In the genomic region with DNA sequence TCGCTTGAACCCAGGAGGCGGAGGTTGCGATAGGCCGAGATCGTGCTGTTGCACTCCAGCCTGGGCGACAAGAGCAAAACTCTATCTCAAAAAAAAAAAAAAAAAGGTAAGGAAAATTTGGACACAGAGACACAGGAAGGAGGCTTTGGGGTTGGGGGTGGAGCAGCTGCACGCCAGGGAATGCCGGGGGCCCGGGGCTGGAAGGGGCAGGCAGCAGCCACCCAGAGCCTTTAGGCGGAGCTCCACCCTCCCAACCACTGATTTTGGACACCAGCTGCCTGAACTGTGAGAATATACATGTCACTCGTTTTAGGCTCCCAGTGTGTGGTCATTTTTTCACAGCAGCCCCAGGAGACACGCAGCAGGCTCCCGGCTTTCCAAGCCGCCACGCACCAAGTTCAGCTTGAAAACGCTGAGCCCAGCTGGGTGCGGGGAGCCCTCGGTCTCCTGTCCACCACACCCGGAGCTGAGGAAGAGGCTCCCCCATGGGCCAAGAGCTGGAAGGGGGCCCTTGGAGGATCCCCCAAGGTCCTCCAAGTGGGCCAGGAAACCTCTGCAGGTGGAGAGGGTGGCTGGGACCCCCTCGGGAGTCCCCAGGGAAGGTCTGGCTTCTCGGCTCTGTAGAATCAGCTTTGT, we compare ENCODE assay signal across 17 cellular contexts. TPM values are rescaled to one million over a fixed set of nuclear protein-coding genes. Genes with fewer than 3 reads are reported as not detected.
DNase-seq lines count a peak whose midpoint lies in the region; ATAC-seq, FAIRE-seq and TF ChIP-seq lines count a peak whose summit lies in the region.
"Had no signal": no experiment of that assay in that cellular context is flagged by ENCODE, and none has a peak within 500 bp of the region (broad histone marks: within the 10 kb centered on the region; RNA-seq: fewer than 3 reads in every experiment).

No MANE protein-coding gene starts in this region.

- H3K27me3 ChIP-seq in PC-3 (ENCODE audit: low read length) (no peaks in the 10 kb centered on the region), H1 (replicated peaks in 1 of 4; ENCODE audit: control insufficient read depth in 3 of 4, extremely low read depth in 1 of 4, insufficient read depth in 3 of 4, low read length in 3 of 4) (no peaks in the 10 kb centered on the region), smooth muscle cell (ENCODE audit: low read depth) (no peaks in the 10 kb centered on the region), pancreas (no peaks in the 10 kb centered on the region)
- H3K27me3 ChIP-seq: upper lobe of left lung had no signal

- no peaks in the 10 kb centered on the region for H3K36me3 ChIP-seq in PC-3 (ENCODE audit: low read depth, low read length)
- H3K36me3 ChIP-seq in H1 (ENCODE audit: control insufficient read depth in 2 of 4, insufficient read depth in 4 of 4, low read length in 3 of 4): no peaks in the 10 kb centered on the region
- no peaks in the 10 kb centered on the region for H3K36me3 ChIP-seq in smooth muscle cell (ENCODE audit: low read depth)
- H3K36me3 ChIP-seq in pancreas: no peaks in the 10 kb centered on the region
- H3K36me3 ChIP-seq: upper lobe of left lung had no signal

- H4K20me1 ChIP-seq in PC-3 (ENCODE audit: low read length) (no peaks in the 10 kb centered on the region), H1 (replicated peaks in 1 of 2; ENCODE audit: control insufficient read depth in 1 of 2, insufficient read depth in 2 of 2, low read length in 2 of 2) (no peaks in the 10 kb centered on the region), smooth muscle cell (ENCODE audit: low read depth) (no peaks in the 10 kb centered on the region)

- BruUV-seq in PC-3 (replicated peaks; lab: Mats Ljungman, UMichigan): no TSS peak

- no peak overlapping the region for H3K27ac Mint-ChIP-seq in activated T-cell treated with anti-CD3 and anti-CD28 coated beads, Interleukin-2, amount 50 U/mL, for 24 hours

- H3K23ac ChIP-seq in H1 (ENCODE audit: insufficient read length): no peak overlapping the region

- H3K4me3 ChIP-seq in PC-3 (ENCODE audit: low read length): peak overlapping the region; percentile 75; the same call in 1 of the 2 replicates
- H3K4me3 ChIP-seq in H1 (ENCODE audit: extremely low read depth in 1 of 4, insufficient read depth in 2 of 4, low read depth in 3 of 4, low read length in 4 of 4): no peak overlapping the region
- no peak overlapping the region for H3K4me3 ChIP-seq in smooth muscle cell
- H3K4me3 ChIP-seq in pancreas: no peak overlapping the region

- no peak for TF ChIP-seq EP300 in H1 (IDR thresholded peaks at IDR 0.05; ENCODE audit: borderline replicate concordance in 1 of 2, low read depth in 2 of 2, low read length in 2 of 2)

- H3K4ac ChIP-seq in H1 (replicated peaks; ENCODE audit: insufficient read length, low read depth, low read length): no peak overlapping the region

- H2AFZ ChIP-seq in PC-3 (ENCODE audit: low read length) (no peak overlapping the region), H1 (ENCODE audit: low read length) (no peak overlapping the region), smooth muscle cell (ENCODE audit: low read depth) (no peak overlapping the region)

- no peak for DNase-seq in activated T-cell treated with anti-CD3 and anti-CD28 coated beads, Interleukin-2, amount 50 U/mL, for 24 hours
- no peak for DNase-seq in activated T-cell treated with anti-CD3 and anti-CD28 coated beads, Interleukin-2, amount 50 U/mL, for 1 hour
- DNase-seq in PC-3: no peak
- DNase-seq in H1 (ENCODE audit: low read depth in 1 of 2, low spot score in 2 of 2): no peak
- no peak for DNase-seq in smooth muscle cell (lab: John Stamatoyannopoulos, UW; ENCODE audit: unreplicated experiment)
- no peak for DNase-seq in ureter (ENCODE audit: low spot score)
- no peak for DNase-seq in pancreas
- DNase-seq: amniotic stem cell; H7; NCI-H2107; stimulated activated CD4-positive, alpha-beta T cell treated with anti-CD3 and anti-CD28 coated beads, Interleukin-4, amount 100 ng/mL, for 4 hours had no signal

- H2BK120ac ChIP-seq in H1 (replicated peaks; ENCODE audit: low read depth, low read length): no peak overlapping the region

- peak overlapping the region; percentile 71 for H4K8ac ChIP-seq in H1 (ENCODE audit: extremely low read depth, insufficient read depth, low read length)

- no peak for TF ChIP-seq POLR2A in H1 (IDR thresholded peaks at IDR 0.05; ENCODE audit: control extremely low read depth in 1 of 2, low read depth in 2 of 2, low read length in 2 of 2)

- H3K18ac ChIP-seq in H1 (ENCODE audit: extremely low read depth, low read length): no peak overlapping the region

- no peaks in the 10 kb centered on the region; the same call in 1 of the 2 replicates for H3K79me1 ChIP-seq in H1 (ENCODE audit: low read depth, low read length)

- H3K56ac ChIP-seq in H1 (replicated peaks; ENCODE audit: insufficient read length, low read depth, low read length): no peak overlapping the region

- peaks cover 26% of the 10 kb centered on the region for H3K4me1 Mint-ChIP-seq in activated T-cell treated with anti-CD3 and anti-CD28 coated beads, Interleukin-2, amount 50 U/mL, for 24 hours (ENCODE audit: low read depth)

- no peaks in the 10 kb centered on the region for H3K27me3 Mint-ChIP-seq in activated T-cell treated with anti-CD3 and anti-CD28 coated beads, Interleukin-2, amount 50 U/mL, for 24 hours
- H3K27me3 Mint-ChIP-seq: IgD-negative memory B cell, memory B cell had no signal

- H3K4me2 ChIP-seq in PC-3 (ENCODE audit: low read length): peak overlapping the region; percentile 89
- no peak overlapping the region for H3K4me2 ChIP-seq in H1 (ENCODE audit: insufficient read depth in 1 of 2, low read depth in 2 of 2, low read length in 2 of 2)
- peak overlapping the region; percentile 92 for H3K4me2 ChIP-seq in smooth muscle cell

- H3K9me3 ChIP-seq in PC-3 (ENCODE audit: low read length) (no peaks in the 10 kb centered on the region), H1 (ENCODE audit: insufficient read depth in 2 of 2, low read depth in 1 of 2, low read length in 1 of 2) (no peaks in the 10 kb centered on the region), smooth muscle cell (replicated peaks; ENCODE audit: low read depth) (no peaks in the 10 kb centered on the region), pancreas (no peaks in the 10 kb centered on the region)
- H3K9me3 ChIP-seq: upper lobe of left lung had no signal

- POLR2A ChIA-PET in PC-3 (lab: Charles Lee; ENCODE audit: unreplicated experiment) (interaction anchor here (0.6 to 0.7 kb wide), 2 partner anchors 27 to 191 kb away, joined by 3 to 7 read pairs; partner anchors contain the start of gene MORN1), H1 (lab: Charles Lee; ENCODE audit: partially characterized antibody) (interaction anchor here (0.9 to 1.2 kb wide), 3 partner anchors 40 to 202 kb away, joined by 3 to 4 read pairs (median 3); no protein-coding TSS in a partner anchor)

- H3K4me1 ChIP-seq in PC-3 (ENCODE audit: insufficient read depth, low read length) (peaks cover 32% of the 10 kb centered on the region), H1 (replicated peaks in 1 of 4; ENCODE audit: control insufficient read depth in 3 of 4, insufficient read depth in 4 of 4, low read length in 3 of 4) (peaks cover 0 to 14% (median 8%) of the 10 kb centered on the region in 4 experiments; a peak in 6 of 7 replicates), smooth muscle cell (ENCODE audit: low read depth) (peaks cover 8% of the 10 kb centered on the region), pancreas (peaks cover 8 to 25% (median 12%) of the 10 kb centered on the region in 3 donors)

- no peaks in the 10 kb centered on the region for H3K36me3 Mint-ChIP-seq in activated T-cell treated with anti-CD3 and anti-CD28 coated beads, Interleukin-2, amount 50 U/mL, for 24 hours (ENCODE audit: low read depth)
- H3K36me3 Mint-ChIP-seq: IgD-negative memory B cell, memory B cell, WTC11 had no signal

- no peak overlapping the region for H2BK5ac ChIP-seq in H1 (ENCODE audit: low read depth, low read length)

- no peak overlapping the region for H2BK12ac ChIP-seq in H1 (ENCODE audit: low read depth, low read length)

- H2BK15ac ChIP-seq in H1 (ENCODE audit: low read length): 0 out of 2 replicates have a peak overlapping the region, but pooled peaks have one; percentile 29

- H3K14ac ChIP-seq in H1 (ENCODE audit: insufficient read length): no peak overlapping the region

- H3K4me3 Mint-ChIP-seq in activated T-cell treated with anti-CD3 and anti-CD28 coated beads, Interleukin-2, amount 50 U/mL, for 24 hours: peak overlapping the region; percentile 90

- H3F3A ChIP-seq in PC-3 (ENCODE audit: low read length, unreplicated experiment) (no peaks in the 10 kb centered on the region), smooth muscle cell (ENCODE audit: low read depth) (no peaks in the 10 kb centered on the region)

- no peak for FAIRE-seq in H1 (lab: Jason Lieb, UNC)
- FAIRE-seq in pancreas (lab: Jason Lieb, UNC): no peak
- FAIRE-seq: G401.6 had no signal

- no peak overlapping the region for H4K5ac ChIP-seq in H1 (ENCODE audit: insufficient read length, low read depth, low read length)

- H2BK20ac ChIP-seq in H1 (ENCODE audit: low read length): no peak overlapping the region

- H2AK5ac ChIP-seq in H1 (ENCODE audit: low read depth, low read length): no peak overlapping the region

- peaks cover 6% of the 10 kb centered on the region for H3K23me2 ChIP-seq in H1 (ENCODE audit: low read depth, low read length)

- CTCF ChIA-PET in PC-3 (lab: Charles Lee): interaction anchor here (1.1 to 1.4 kb wide), 2 partner anchors 8 to 181 kb away, joined by 5 to 27 read pairs; no protein-coding TSS in a partner anchor
- CTCF ChIA-PET in H1 (lab: Charles Lee; ENCODE audit: partially characterized antibody): interaction anchor here (0.6 to 14.1 kb wide), 6 partner anchors 21 to 207 kb away, joined by 3 to 154 read pairs (median 6); no protein-coding TSS in a partner anchor

- H3K27ac ChIP-seq in PC-3 (ENCODE audit: low read length) (no peak overlapping the region), H1 (ENCODE audit: low read depth, low read length) (no peak overlapping the region), smooth muscle cell (ENCODE audit: low read depth) (no peak overlapping the region), pancreas (no peak overlapping the region)

- H3K9ac ChIP-seq in PC-3 (ENCODE audit: low read length): no peak overlapping the region
- no peak overlapping the region for H3K9ac ChIP-seq in H1 (replicated peaks in 1 of 4; ENCODE audit: extremely low read depth in 1 of 4, low read depth in 3 of 4, low read length in 3 of 4)
- no peak overlapping the region for H3K9ac ChIP-seq in smooth muscle cell (ENCODE audit: low read depth)

- ATAC-seq in PC-3 (no peak), pancreas (no peak)
- ATAC-seq in activated CD4-positive, CD25-positive, alpha-beta regulatory T cell treated with anti-CD3 and anti-CD28 coated beads, Interleukin-2, amount 50 U/mL, for 24 hours: no peak

- TF ChIP-seq CTCF in PC-3 (conservative IDR thresholded peaks at IDR 0.05; ENCODE audit: low read depth, low read length) (no peak), H1 (IDR thresholded peaks at IDR 0.05; ENCODE audit: control extremely low read depth in 1 of 3, insufficient read depth in 1 of 3, low read depth in 1 of 3, low read length in 3 of 3) (no peak), smooth muscle cell (IDR thresholded peaks at IDR 0.05; ENCODE audit: borderline replicate concordance, insufficient read depth, poor library complexity, severe bottlenecking) (no peak), pancreas (IDR thresholded peaks at IDR 0.05) (no peak)

- H3K9me2 ChIP-seq in PC-3 (replicated peaks; ENCODE audit: low read length): no peaks in the 10 kb centered on the region

- no peak overlapping the region for H4K91ac ChIP-seq in H1 (replicated peaks; ENCODE audit: insufficient read length, low read length)

- 91% methylated on average over 20 of the region's 21 CpGs; no CpG with 5 or more reads in 1 of the 2 experiments for WGBS in H1 (ENCODE audit: extremely low coverage in 1 of 2, insufficient coverage in 1 of 2, insufficient read length in 1 of 2, insufficient replicate concordance in 2 of 2, low coverage in 1 of 2, low lambda C conversion rate in 2 of 2, missing lambda C conversion rate in 1 of 2), 2 experiments
- WGBS in smooth muscle cell (ENCODE audit: low lambda C conversion rate): 83% methylated on average over 21 of the region's 21 CpGs
- 75% methylated on average over 21 of the region's 21 CpGs for WGBS in pancreas, 2 donors

- intact Hi-C loops in PC-3 (cut with micrococcal nuclease): no loop called here
- intact Hi-C loops in pancreas (cut with DNase I): no loop called here

- no peaks in the 10 kb centered on the region for H3K9me3 Mint-ChIP-seq in activated T-cell treated with anti-CD3 and anti-CD28 coated beads, Interleukin-2, amount 50 U/mL, for 24 hours
- H3K9me3 Mint-ChIP-seq: IgD-negative memory B cell, memory B cell, WTC11 had no signal

- TF ChIP-seq RAD21 in H1 (IDR thresholded peaks at IDR 0.05 in 1 of 2, conservative IDR thresholded peaks at IDR 0.05 in 1 of 2; ENCODE audit: low read depth in 2 of 2, low read length in 2 of 2): no peak

- H3K79me2 ChIP-seq in PC-3 (ENCODE audit: low read length): peaks cover 13% of the 10 kb centered on the region
- no peaks in the 10 kb centered on the region for H3K79me2 ChIP-seq in H1 (ENCODE audit: control insufficient read depth in 1 of 2, insufficient read depth in 2 of 2, low read length in 2 of 2)
- H3K79me2 ChIP-seq in smooth muscle cell (ENCODE audit: low read depth): peaks cover 14% of the 10 kb centered on the region

RNA-seq across cellular contexts. Expression of gene FAAP20, which starts 5.9 kb away (rescaled TPM):
- 114 and 148 TPM in 2 replicates for total RNA-seq in PC-3 (2014; rRNA removed)
- 99.8 and 103 TPM in 2 replicates for total RNA-seq in H1 (2021; fragmentation: NEBNext Ultra II Directional; extraction: Animal tissue kit (Norgen Biotek cat#: 25700))
- polyA plus RNA-seq in H1 (2011; rRNA removed): 58.4 and 106 TPM in 2 replicates
- 49.4 TPM for polyA plus RNA-seq in H1 (2011; cell fraction: cytosol; rRNA removed)
- polyA plus RNA-seq in H1 (2011; cell fraction: nucleus; rRNA removed): 69.8 TPM
- 51.1 to 69.6 TPM (median 60.7 TPM) in 4 replicates for polyA plus RNA-seq in H1 (2012, experiment 1 of 2)
- polyA plus RNA-seq in H1 (2012, experiment 2 of 2): 65.5 TPM
- 95.7 TPM for polyA plus RNA-seq in H1 (2013, experiment 1 of 2)
- polyA plus RNA-seq in H1 (2013, experiment 2 of 2): 90.2 TPM
- polyA minus RNA-seq in H1 (2011; rRNA and poly(A)+ RNA removed): 5.5 and 6.4 TPM in 2 replicates
- 32.8 TPM for polyA minus RNA-seq in H1 (2011; cell fraction: cytosol; rRNA and poly(A)+ RNA removed)
- polyA minus RNA-seq in H1 (2011; cell fraction: nucleus; rRNA and poly(A)+ RNA removed): 18.1 TPM
- total RNA-seq in smooth muscle cell: 33.1 and 39.8 TPM in 2 replicates
- 152 and 162 TPM in 2 replicates for polyA plus RNA-seq in smooth muscle cell
- total RNA-seq in ureter: 52.3 TPM
- 10 to 100 TPM; 17.2 to 35.9 (median 22.3) TPM for total RNA-seq in pancreas
- 10 to 100 TPM; 56.1 to 75.6 TPM for polyA plus RNA-seq in pancreas

RNA-seq across cellular contexts. Expression of gene SKI, which starts 27.7 kb away (rescaled TPM):
- 28.3 and 61.7 TPM in 2 replicates for total RNA-seq in PC-3 (2014; rRNA removed)
- total RNA-seq in H1 (2021; fragmentation: NEBNext Ultra II Directional; extraction: Animal tissue kit (Norgen Biotek cat#: 25700)): 80.2 and 87.6 TPM in 2 replicates
- polyA plus RNA-seq in H1 (2011; rRNA removed): 8.3 and 14.5 TPM in 2 replicates
- 8.6 TPM for polyA plus RNA-seq in H1 (2011; cell fraction: cytosol; rRNA removed)
- 19.2 TPM for polyA plus RNA-seq in H1 (2011; cell fraction: nucleus; rRNA removed)
- 24.8 to 35.9 TPM (median 32.3 TPM) in 4 replicates for polyA plus RNA-seq in H1 (2012, experiment 1 of 2)
- polyA plus RNA-seq in H1 (2012, experiment 2 of 2): 36.5 TPM
- polyA plus RNA-seq in H1 (2013, experiment 1 of 2): 40.2 TPM
- 39.7 TPM for polyA plus RNA-seq in H1 (2013, experiment 2 of 2)
- polyA minus RNA-seq in H1 (2011; rRNA and poly(A)+ RNA removed): 6.3 and 7.3 TPM in 2 replicates
- 30.0 TPM for polyA minus RNA-seq in H1 (2011; cell fraction: cytosol; rRNA and poly(A)+ RNA removed)
- 27.1 TPM for polyA minus RNA-seq in H1 (2011; cell fraction: nucleus; rRNA and poly(A)+ RNA removed)
- total RNA-seq in smooth muscle cell: 14.4 and 19.6 TPM in 2 replicates
- polyA plus RNA-seq in smooth muscle cell: 4.2 and 6.8 TPM in 2 replicates
- total RNA-seq in ureter: 77.5 TPM
- 10 to 100 TPM; 11.0 to 27.9 (median 16.2) TPM for total RNA-seq in pancreas
- polyA plus RNA-seq in pancreas: 10 to 100 TPM in 1 of 2 donors, 1 to 10 TPM in 1; 8.6 to 12.1 TPM

Comparison
In these comparisons a context has a peak if more than half of its experiments do, and no peak if none do; other contexts are left out.
1. H3K4me2 ChIP-seq: peak in PC-3 (single experiment) and smooth muscle cell (single experiment); none in H1 (0 of 2).